In the genomic region with DNA sequence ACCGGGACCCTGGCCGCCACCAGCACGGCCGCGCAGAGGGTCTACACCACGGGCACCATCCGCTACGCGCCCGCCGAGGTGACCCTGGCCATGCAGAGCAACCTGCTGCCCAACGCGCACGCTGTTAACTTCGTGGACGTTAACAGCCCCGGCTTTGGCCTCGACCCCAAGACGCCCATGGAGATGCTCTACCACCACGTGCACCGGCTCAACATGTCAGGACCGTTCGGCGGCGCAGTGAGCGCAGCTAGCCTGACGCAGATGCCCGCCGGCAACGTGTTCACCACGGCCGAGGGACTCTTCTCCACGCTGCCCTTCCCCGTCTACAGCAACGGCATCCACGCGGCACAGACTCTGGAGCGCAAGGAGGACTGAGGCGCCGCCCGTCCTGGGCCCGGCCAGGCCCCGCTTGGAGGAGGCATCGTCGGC, we compare ENCODE assay signal across 22 cellular contexts.
A peak's percentile ranks its signal among the peaks of the same experiment; 100 is the strongest.
DNase-seq lines count a peak whose midpoint lies in the region; ATAC-seq, FAIRE-seq and TF ChIP-seq lines count a peak whose summit lies in the region.
"Had no signal": no experiment of that assay in that cellular context is flagged by ENCODE, and none has a peak within 500 bp of the region (broad histone marks: within the 10 kb centered on the region; RNA-seq: fewer than 3 reads in every experiment).

No MANE protein-coding gene starts in this region.

- FAIRE-seq in endothelial cell of umbilical vein (lab: Jason Lieb, UNC) = no peak
- FAIRE-seq: GM12878, GM19239, RCC 7860 had no signal

- no peak overlapping the region; the same call in 1 of the 2 replicates for H3K27ac Mint-ChIP-seq in GM23338
- H3K27ac Mint-ChIP-seq: CD4-positive, alpha-beta memory T cell had no signal

- no peak overlapping the region for H3K23ac ChIP-seq in IMR-90 (ENCODE audit: low read depth, low read length)

- H4K5ac ChIP-seq in IMR-90 (ENCODE audit: low read depth, low read length) = no peak overlapping the region

- TF ChIP-seq RAD21 in IMR-90 (IDR thresholded peaks at IDR 0.05; ENCODE audit: low read length) = no peak

- no peak overlapping the region for H2AK5ac ChIP-seq in IMR-90 (ENCODE audit: low read depth, low read length)

- BruUV-seq in IMR-90 (replicated peaks; lab: Mats Ljungman, UMichigan) (no TSS peak), endothelial cell of umbilical vein (replicated peaks; lab: Mats Ljungman, UMichigan) (no TSS peak)

- TF ChIP-seq POLR2A in IMR-90 (IDR thresholded peaks at IDR 0.05; ENCODE audit: low read depth, low read length) = no peak
- TF ChIP-seq POLR2A in endothelial cell of umbilical vein (IDR thresholded peaks at IDR 0.05; ENCODE audit: low read depth, low read length) = no peak

- H3F3A ChIP-seq in GM23338 (replicated peaks; ENCODE audit: low read depth) (no peaks in the 10 kb centered on the region), smooth muscle cell (ENCODE audit: low read depth) (no peaks in the 10 kb centered on the region)

- in situ Hi-C loops in IMR-90 (cut with MboI; ENCODE audit: low sequenced_read_pairs) = no loop called here

- no peak overlapping the region for H3K56ac ChIP-seq in IMR-90 (ENCODE audit: extremely low read depth, insufficient read depth, low read length)

- H3K36me3 Mint-ChIP-seq in GM23338 (ENCODE audit: low read depth) = peaks cover 4% of the 10 kb centered on the region

- H4K8ac ChIP-seq in IMR-90 (ENCODE audit: low read depth in 2 of 2, low read length in 2 of 2) = no peak overlapping the region

- no peak overlapping the region for H3K18ac ChIP-seq in IMR-90 (ENCODE audit: low read depth, low read length)

- H3K9me3 ChIP-seq in IMR-90 (ENCODE audit: control insufficient read depth, insufficient read depth, low read length) (0 out of 2 replicates have a peak, but pooled peaks cover 4% of the 10 kb centered on the region), endothelial cell of umbilical vein (replicated peaks; ENCODE audit: control insufficient read depth, insufficient read depth, low read length) (no peaks in the 10 kb centered on the region), smooth muscle cell (replicated peaks; ENCODE audit: low read depth) (no peaks in the 10 kb centered on the region)

- no peak overlapping the region for H4K91ac ChIP-seq in IMR-90 (ENCODE audit: insufficient read depth, low read depth, low read length)

- H3K4me3 ChIP-seq in GM23338 (no peak overlapping the region; the same call in 1 of the 2 replicates), IMR-90 (ENCODE audit: insufficient read depth, low read depth, low read length) (no peak overlapping the region), endothelial cell of umbilical vein (replicated peaks in 1 of 3; ENCODE audit: insufficient read depth in 1 of 3, low read depth in 1 of 3, low read length in 3 of 3) (no peak overlapping the region), smooth muscle cell (no peak overlapping the region)
- H3K4me3 ChIP-seq: BLaER1, GM12878 had no signal

- 52% methylated on average over 32 of the region's 45 CpGs; no CpG with 5 or more reads in 1 of the 2 experiments for WGBS in IMR-90 (ENCODE audit: extremely low coverage in 2 of 2, insufficient read length in 1 of 2), 2 experiments
- WGBS in smooth muscle cell (ENCODE audit: low lambda C conversion rate) = 97% methylated on average over 43 of the region's 45 CpGs

- DNase-seq in GM23338 (ENCODE audit: low spot score) (peak; percentile 33), IMR-90 (no peak), endothelial cell of umbilical vein (ENCODE audit: low read depth, low spot score) (no peak), retina (peak; percentile 41), foreskin melanocyte (no peak), smooth muscle cell (lab: John Stamatoyannopoulos, UW; ENCODE audit: unreplicated experiment) (no peak)
- DNase-seq: CD4-positive, alpha-beta memory T cell; EL; GOT3; MV-4-11; NCI-H1417; NCI-H187; NCI-H2107; NCI-H510A; NCI-H774; Right ventricle myocardium superior had no signal

- H3K27me3 Mint-ChIP-seq in GM23338 (ENCODE audit: insufficient read depth, low read depth, poor library complexity) = no peaks in the 10 kb centered on the region

- H2AFZ ChIP-seq in GM23338 = peak overlapping the region; percentile 25
- H2AFZ ChIP-seq in IMR-90 (replicated peaks; ENCODE audit: low read length, poor library complexity) = peak overlapping the region; percentile 17
- H2AFZ ChIP-seq in endothelial cell of umbilical vein (ENCODE audit: low read depth, low read length) = no peak overlapping the region
- no peak overlapping the region for H2AFZ ChIP-seq in smooth muscle cell (ENCODE audit: low read depth)

- H3K9ac ChIP-seq in IMR-90 (ENCODE audit: low read depth, low read length) (no peak overlapping the region), endothelial cell of umbilical vein (replicated peaks; ENCODE audit: extremely low read depth, insufficient read depth, low read length) (no peak overlapping the region), smooth muscle cell (ENCODE audit: low read depth) (no peak overlapping the region)
- H3K9ac ChIP-seq: BLaER1, KMS-11 had no signal

- H3K79me1 ChIP-seq in IMR-90 (ENCODE audit: low read depth in 1 of 2, low read length in 2 of 2) = no peaks in the 10 kb centered on the region

- dilution Hi-C loops in IMR-90 (cut with HindIII; ENCODE audit: low sequenced_read_pairs, unreplicated experiment) = no loop called here
- dilution Hi-C loops in endothelial cell of umbilical vein (cut with MboI; ENCODE audit: extremely low pct_ligation_motif_present, low sequenced_read_pairs) = no loop called here

- H3K36me3 ChIP-seq in GM23338 (ENCODE audit: insufficient read depth) (no peaks in the 10 kb centered on the region), IMR-90 (ENCODE audit: control insufficient read depth, insufficient read depth, low read length) (no peaks in the 10 kb centered on the region), endothelial cell of umbilical vein (ENCODE audit: control insufficient read depth in 2 of 2, extremely low read depth in 1 of 2, insufficient read depth in 2 of 2, low read length in 2 of 2) (no peaks in the 10 kb centered on the region), smooth muscle cell (ENCODE audit: low read depth) (no peaks in the 10 kb centered on the region)
- H3K36me3 ChIP-seq: BLaER1 had no signal

- H3K9me2 ChIP-seq in GM23338 (ENCODE audit: insufficient read depth) = no peaks in the 10 kb centered on the region

- H3K4me2 ChIP-seq in GM23338 (peak overlapping the region; percentile 46), IMR-90 (ENCODE audit: low read depth, low read length) (no peak overlapping the region), endothelial cell of umbilical vein (ENCODE audit: insufficient read depth, low read length) (no peak overlapping the region), smooth muscle cell (no peak overlapping the region)
- H3K4me2 ChIP-seq: BLaER1, KMS-11 had no signal

- intact Hi-C loops in IMR-90 (cut with micrococcal nuclease) (no loop called here), endothelial cell of umbilical vein (cut with micrococcal nuclease) (no loop called here)

- POLR2A ChIA-PET in IMR-90 (lab: Charles Lee; ENCODE audit: unreplicated experiment) = no interaction called here
- POLR2A ChIA-PET in endothelial cell of umbilical vein (lab: Charles Lee) = no interaction called here

- H3K27me3 ChIP-seq in GM23338 (ENCODE audit: insufficient read depth) = no peaks in the 10 kb centered on the region
- H3K27me3 ChIP-seq in IMR-90 (ENCODE audit: control insufficient read depth, insufficient read depth, low read length) = peaks cover 15% of the 10 kb centered on the region
- peaks cover 13 to 27% of the 10 kb centered on the region in 2 experiments for H3K27me3 ChIP-seq in endothelial cell of umbilical vein (ENCODE audit: control insufficient read depth in 2 of 2, insufficient read depth in 2 of 2, low read length in 2 of 2)
- no peaks in the 10 kb centered on the region for H3K27me3 ChIP-seq in smooth muscle cell (ENCODE audit: low read depth)
- H3K27me3 ChIP-seq: BLaER1 had no signal

- H3K4me1 ChIP-seq in GM23338 (ENCODE audit: insufficient read depth) (peaks cover 8% of the 10 kb centered on the region; the same call in 1 of the 2 replicates), IMR-90 (ENCODE audit: control insufficient read depth, insufficient read depth, low read length) (no peaks in the 10 kb centered on the region), endothelial cell of umbilical vein (ENCODE audit: control insufficient read depth, extremely low read depth, insufficient read depth, low read length) (peaks cover 2% of the 10 kb centered on the region), smooth muscle cell (ENCODE audit: low read depth) (no peaks in the 10 kb centered on the region)
- H3K4me1 ChIP-seq: BLaER1 had no signal

- CTCF ChIA-PET in IMR-90 (lab: Yijun Ruan, JAX) = no interaction called here
- CTCF ChIA-PET in endothelial cell of umbilical vein (lab: Charles Lee) = no interaction called here

- H3K27ac ChIP-seq in GM23338 (ENCODE audit: low read depth) (no peak overlapping the region), IMR-90 (ENCODE audit: insufficient read depth, low read length) (no peak overlapping the region), endothelial cell of umbilical vein (ENCODE audit: insufficient read depth, low read depth, low read length) (no peak overlapping the region), smooth muscle cell (ENCODE audit: low read depth) (no peak overlapping the region)
- H3K27ac ChIP-seq: BLaER1, KMS-11 had no signal

- no peak overlapping the region for H3K14ac ChIP-seq in IMR-90 (replicated peaks; ENCODE audit: low read depth, low read length)

- H2BK5ac ChIP-seq in IMR-90 (ENCODE audit: low read depth, low read length, poor library complexity, severe bottlenecking) = no peak overlapping the region

- no peak overlapping the region for H2AK9ac ChIP-seq in IMR-90 (replicated peaks; ENCODE audit: low read depth, low read length, poor library complexity)

- no peak overlapping the region for H3K4me3 Mint-ChIP-seq in GM23338

- H3K9me1 ChIP-seq in IMR-90 (ENCODE audit: insufficient read depth, low read length) = no peaks in the 10 kb centered on the region
- H3K9me1 ChIP-seq in endothelial cell of umbilical vein (replicated peaks; ENCODE audit: control insufficient read depth, extremely low read depth, insufficient read depth, low read length) = no peaks in the 10 kb centered on the region

- H3K9me3 Mint-ChIP-seq in GM23338 = peaks cover 2% of the 10 kb centered on the region; the same call in 1 of the 3 replicates

- H2BK20ac ChIP-seq in IMR-90 (ENCODE audit: low read depth, low read length) = no peak overlapping the region

- peak; percentile 73 for ATAC-seq in GM23338
- ATAC-seq in IMR-90 (ENCODE audit: low read depth) = no peak
- no peak for ATAC-seq in HG03196 (IDR thresholded peaks at IDR 0.05; ENCODE audit: unreplicated experiment)
- ATAC-seq: GM12878 had no signal

- H3K4ac ChIP-seq in IMR-90 (ENCODE audit: low read depth, low read length) = no peak overlapping the region

- H2BK120ac ChIP-seq in IMR-90 (ENCODE audit: low read depth, low read length) = no peak overlapping the region

- H3K4me1 Mint-ChIP-seq in GM23338 = peaks cover 13% of the 10 kb centered on the region

- H3K79me2 ChIP-seq in GM23338 (replicated peaks; ENCODE audit: insufficient read depth) = no peaks in the 10 kb centered on the region
- H3K79me2 ChIP-seq in endothelial cell of umbilical vein (ENCODE audit: control insufficient read depth, insufficient read depth, low read length) = no peaks in the 10 kb centered on the region
- no peaks in the 10 kb centered on the region for H3K79me2 ChIP-seq in smooth muscle cell (ENCODE audit: low read depth)

- TF ChIP-seq CTCF in GM23338 (conservative IDR thresholded peaks at IDR 0.05; ENCODE audit: low read depth in 2 of 2) = no peak
- no peak for TF ChIP-seq CTCF in IMR-90 (conservative IDR thresholded peaks at IDR 0.05; ENCODE audit: low read depth, low read length)
- no peak for TF ChIP-seq CTCF in endothelial cell of umbilical vein (IDR thresholded peaks at IDR 0.05; ENCODE audit: extremely low read depth in 1 of 2, insufficient read depth in 1 of 2, low read depth in 1 of 2, low read length in 2 of 2)
- no peak for TF ChIP-seq CTCF in smooth muscle cell (IDR thresholded peaks at IDR 0.05; ENCODE audit: borderline replicate concordance, insufficient read depth, poor library complexity, severe bottlenecking)

- H2BK15ac ChIP-seq in IMR-90 (ENCODE audit: low read depth, low read length) = no peak overlapping the region

- H4K20me1 ChIP-seq in GM23338 (replicated peaks; ENCODE audit: insufficient read depth) (no peaks in the 10 kb centered on the region; the same call in 1 of the 2 replicates), IMR-90 (ENCODE audit: insufficient read depth, low read length) (no peaks in the 10 kb centered on the region), endothelial cell of umbilical vein (replicated peaks; ENCODE audit: control insufficient read depth, extremely low read depth, insufficient read depth, low read length) (no peaks in the 10 kb centered on the region), smooth muscle cell (ENCODE audit: low read depth) (no peaks in the 10 kb centered on the region)
- H4K20me1 ChIP-seq: BLaER1 had no signal

Comparison
In these comparisons a context has a peak if more than half of its experiments do, and no peak if none do; other contexts are left out.
1. DNase-seq: peak in GM23338 (single experiment) and retina (single experiment); none in IMR-90 (single experiment), endothelial cell of umbilical vein (single experiment), foreskin melanocyte (single experiment) and smooth muscle cell (single experiment).
2. H2AFZ ChIP-seq: peak in GM23338 (single experiment) and IMR-90 (single experiment); none in endothelial cell of umbilical vein (single experiment) and smooth muscle cell (single experiment).